Comparison of ENCODE assay signal across 9 cellular contexts in genomic region chr6:108119212-108120141, GRCh38. TPM values are rescaled to one million over a fixed set of nuclear protein-coding genes. Genes with fewer than 3 reads are reported as not detected.
DNase-seq lines count a peak whose midpoint lies in the region; ATAC-seq and TF ChIP-seq lines count a peak whose summit lies in the region.
"Had no signal": no experiment of that assay in that cellular context is flagged by ENCODE, and none has a peak within 500 bp of the region (broad histone marks: within the 10 kb centered on the region; RNA-seq: fewer than 3 reads in every experiment).

No MANE protein-coding gene starts in this region.

- ATAC-seq in left lung (no peak), HG03571 (IDR thresholded peaks at IDR 0.05; ENCODE audit: unreplicated experiment) (no peak), GM19452 (IDR thresholded peaks at IDR 0.05; ENCODE audit: unreplicated experiment) (no peak)

- H3K4me1 ChIP-seq in left lung = peaks cover 21 to 45% of the 10 kb centered on the region in 2 donors
- peaks cover 50% of the 10 kb centered on the region for H3K4me1 ChIP-seq in suprapubic skin

- TF ChIP-seq POLR2A in suprapubic skin (IDR thresholded peaks at IDR 0.05) = no peak

- H3K4me3 ChIP-seq in left lung (peak overlapping the region; percentile 15 to 65), suprapubic skin (peak overlapping the region; percentile 67)

- no peak for TF ChIP-seq EP300 in suprapubic skin (IDR thresholded peaks at IDR 0.05)

- no peak for TF ChIP-seq CTCF in left lung (IDR thresholded peaks at IDR 0.05)
- TF ChIP-seq CTCF in suprapubic skin (IDR thresholded peaks at IDR 0.05) = no peak

- peaks cover 52 to 100% of the 10 kb centered on the region in 2 donors for H3K27me3 ChIP-seq in left lung
- peaks cover 95% of the 10 kb centered on the region for H3K27me3 ChIP-seq in suprapubic skin

- H3K36me3 ChIP-seq in left lung (no peaks in the 10 kb centered on the region), suprapubic skin (no peaks in the 10 kb centered on the region)

- DNase-seq in activated T-cell treated with anti-CD3 and anti-CD28 coated beads, Interleukin-2, amount 50 U/mL, for 1 hour = peak; percentile 24
- DNase-seq in activated T-cell treated with anti-CD3 and anti-CD28 coated beads for 4 hours = no peak
- DNase-seq in astrocyte of the hippocampus (ENCODE audit: low read depth, low spot score) = peak; percentile 42
- no peak for DNase-seq in left lung
- no peak for DNase-seq in suprapubic skin (ENCODE audit: low spot score in 2 of 2)
- DNase-seq in kidney glomerular epithelial cell (lab: John Stamatoyannopoulos, UW) = no peak

- H3K9me3 ChIP-seq in left lung = no peaks in the 10 kb centered on the region
- H3K9me3 ChIP-seq in suprapubic skin = no peaks in the 10 kb centered on the region

- H3K27ac ChIP-seq in left lung (no peak overlapping the region), suprapubic skin (no peak overlapping the region)
- H3K27ac ChIP-seq: C4-2B had no signal

- 19% methylated on average over 46 of the region's 72 CpGs for WGBS in suprapubic skin

- intact Hi-C loops in left lung (cut with DNase I) = loop anchor here in 1 of 2 donors (10.0 kb wide), 1 partner anchor 405 kb away; no protein-coding TSS in a partner anchor

RNA-seq across cellular contexts. Expression of gene OSTM1, which starts 44.9 kb away (rescaled TPM):
- total RNA-seq in left lung (10 to 100 TPM; 52.0 to 73.1 TPM), suprapubic skin (10 to 100 TPM; 26.9 to 44.5 (median 38.2) TPM)

RNA-seq across cellular contexts. Expression of gene NR2E1, which starts 46.3 kb away (rescaled TPM):
- not detected for total RNA-seq in left lung
- under 1 TPM in 1 of 4 donors, not detected in 3; 0.38 TPM for total RNA-seq in suprapubic skin

Comparison
In these comparisons a context has a peak if more than half of its experiments do, and no peak if none do; other contexts are left out.
1. DNase-seq: peak in activated T-cell treated with anti-CD3 and anti-CD28 coated beads, Interleukin-2, amount 50 U/mL, for 1 hour (single experiment) and astrocyte of the hippocampus (single experiment); none in activated T-cell treated with anti-CD3 and anti-CD28 coated beads for 4 hours (single experiment), left lung (0 of 2), suprapubic skin (0 of 2) and kidney glomerular epithelial cell (single experiment).